ENCODE assay signal across 20 cellular contexts in genomic region chr6:6970851-6971250, GRCh38.
DNase-seq lines count a peak whose midpoint lies in the region; ATAC-seq, FAIRE-seq and TF ChIP-seq lines count a peak whose summit lies in the region.
"Had no signal": no experiment of that assay in that cellular context is flagged by ENCODE, and none has a peak within 500 bp of the region (broad histone marks: within the 10 kb centered on the region; RNA-seq: fewer than 3 reads in every experiment).

No MANE protein-coding gene starts in this region.

- H3K4me3 Mint-ChIP-seq in stimulated activated effector memory CD8-positive, alpha-beta T cell treated with anti-CD3 and anti-CD28 coated beads, Interleukin-12 subunit alpha, Interleukin-12 subunit beta, amount 100 ng/mL, for 72 hours: no peak overlapping the region
- H3K4me3 Mint-ChIP-seq: CD14-positive monocyte; CD8-positive, alpha-beta memory T cell had no signal

- H3K9me3 ChIP-seq in PC-3 (ENCODE audit: low read length): no peaks in the 10 kb centered on the region
- no peaks in the 10 kb centered on the region for H3K9me3 ChIP-seq in esophagus squamous epithelium
- no peaks in the 10 kb centered on the region for H3K9me3 ChIP-seq in right lobe of liver
- H3K9me3 ChIP-seq in right atrium auricular region: no peaks in the 10 kb centered on the region

- intact Hi-C loops in PC-3 (cut with micrococcal nuclease): no loop called here
- intact Hi-C loops in esophagus squamous epithelium (cut with DNase I): no loop called here
- intact Hi-C loops in right lobe of liver (cut with DNase I): no loop called here

- H4K20me1 ChIP-seq in PC-3 (ENCODE audit: low read length): no peaks in the 10 kb centered on the region

- 39 to 59% methylated on average over 4 to 6 of the region's 16 CpGs for WGBS in esophagus squamous epithelium, 2 donors
- 97% methylated on average over 5 of the region's 16 CpGs for WGBS in right lobe of liver (ENCODE audit: insufficient coverage, low coverage, low lambda C conversion rate, missing lambda C conversion rate)

- peak overlapping the region; percentile 72; the same call in 1 of the 2 replicates for H3K9ac ChIP-seq in PC-3 (ENCODE audit: low read length)

- H3K4me3 ChIP-seq in PC-3 (ENCODE audit: low read length): no peak overlapping the region
- no peak overlapping the region for H3K4me3 ChIP-seq in esophagus squamous epithelium
- H3K4me3 ChIP-seq in right lobe of liver: no peak overlapping the region
- H3K4me3 ChIP-seq in right atrium auricular region: no peak overlapping the region

- ATAC-seq in PC-3: no peak
- no peak for ATAC-seq in right lobe of liver
- ATAC-seq in stimulated activated effector memory CD8-positive, alpha-beta T cell treated with anti-CD3 and anti-CD28 coated beads, Interleukin-12 subunit alpha, Interleukin-12 subunit beta, amount 100 ng/mL, for 72 hours: no peak

- no peaks in the 10 kb centered on the region for H3K9me3 Mint-ChIP-seq in stimulated activated effector memory CD8-positive, alpha-beta T cell treated with anti-CD3 and anti-CD28 coated beads, Interleukin-12 subunit alpha, Interleukin-12 subunit beta, amount 100 ng/mL, for 72 hours
- H3K9me3 Mint-ChIP-seq: CD14-positive monocyte; CD8-positive, alpha-beta memory T cell had no signal

- H3K27ac ChIP-seq in PC-3 (ENCODE audit: low read length) (peak overlapping the region; percentile 85), esophagus squamous epithelium (peak overlapping the region in 3 of 4 donors; percentile 71 to 80 (median 75)), right lobe of liver (peak overlapping the region in 2 of 3 donors; percentile 6 to 81), right atrium auricular region (no peak overlapping the region)

- H3K4me2 ChIP-seq in PC-3 (ENCODE audit: low read length): no peak overlapping the region

- CTCF ChIA-PET in PC-3 (lab: Charles Lee) (no interaction called here), HEK293T (lab: Yijun Ruan, JAX) (no interaction called here)

- TF ChIP-seq CTCF in PC-3 (conservative IDR thresholded peaks at IDR 0.05; ENCODE audit: low read depth, low read length) (no peak), esophagus squamous epithelium (IDR thresholded peaks at IDR 0.05) (no peak), right lobe of liver (IDR thresholded peaks at IDR 0.05) (no peak), right atrium auricular region (IDR thresholded peaks at IDR 0.05) (no peak)

- POLR2A ChIA-PET in PC-3 (lab: Charles Lee; ENCODE audit: unreplicated experiment): interaction anchor here (0.5 kb wide), 1 partner anchor 189 kb away, joined by 3 read pairs; no protein-coding TSS in a partner anchor
- POLR2A ChIA-PET in HEK293T (lab: Yijun Ruan, JAX): no interaction called here

- no peak overlapping the region for H3K27ac Mint-ChIP-seq in stimulated activated effector memory CD8-positive, alpha-beta T cell treated with anti-CD3 and anti-CD28 coated beads, Interleukin-12 subunit alpha, Interleukin-12 subunit beta, amount 100 ng/mL, for 72 hours
- H3K27ac Mint-ChIP-seq: CD14-positive monocyte; CD8-positive, alpha-beta memory T cell had no signal

- no peaks in the 10 kb centered on the region for H3K9me2 ChIP-seq in PC-3 (replicated peaks; ENCODE audit: low read length)

- no peaks in the 10 kb centered on the region for H3K4me1 Mint-ChIP-seq in stimulated activated effector memory CD8-positive, alpha-beta T cell treated with anti-CD3 and anti-CD28 coated beads, Interleukin-12 subunit alpha, Interleukin-12 subunit beta, amount 100 ng/mL, for 72 hours
- H3K4me1 Mint-ChIP-seq: CD8-positive, alpha-beta memory T cell had no signal

- no peak for DNase-seq in PC-3
- no peak for DNase-seq in esophagus squamous epithelium (lab: John Stamatoyannopoulos, UW)
- DNase-seq in right lobe of liver: no peak
- no peak for DNase-seq in right atrium auricular region (ENCODE audit: low spot score)
- DNase-seq in GM19239 (ENCODE audit: insufficient read length, low spot score): no peak
- no peak for DNase-seq in HEK293T (ENCODE audit: extremely low spot score)
- no peak for DNase-seq in stimulated activated effector memory CD8-positive, alpha-beta T cell treated with anti-CD3 and anti-CD28 coated beads, Interleukin-12 subunit alpha, Interleukin-12 subunit beta, amount 100 ng/mL, for 72 hours (ENCODE audit: low spot score in 2 of 2)
- DNase-seq: CD8-positive, alpha-beta memory T cell; DMS153; DND-41; KBM-7; NCI-H1105 treated with DMSO at 0.1 percent for 48 hours; NCI-H146; NCI-H1930; NCI-H526 treated with DMSO at 0.1 percent for 48 hours; RPMI8226; SHP77 had no signal

- no peaks in the 10 kb centered on the region for H3K36me3 ChIP-seq in PC-3 (ENCODE audit: low read depth, low read length)
- no peaks in the 10 kb centered on the region for H3K36me3 ChIP-seq in esophagus squamous epithelium
- no peaks in the 10 kb centered on the region for H3K36me3 ChIP-seq in right lobe of liver
- no peaks in the 10 kb centered on the region for H3K36me3 ChIP-seq in right atrium auricular region

- H3K4me1 ChIP-seq in PC-3 (ENCODE audit: insufficient read depth, low read length) (peaks cover 38% of the 10 kb centered on the region), esophagus squamous epithelium (peaks cover 0 to 42% (median 10%) of the 10 kb centered on the region in 3 donors), right lobe of liver (peaks cover 0 to 29% (median 12%) of the 10 kb centered on the region in 4 donors), right atrium auricular region (peaks cover 0 to 5% of the 10 kb centered on the region in 2 donors)

- TF ChIP-seq POLR2A in esophagus squamous epithelium (IDR thresholded peaks at IDR 0.05): no peak
- no peak for TF ChIP-seq POLR2A in right lobe of liver (IDR thresholded peaks at IDR 0.05)

- H3K36me3 Mint-ChIP-seq in stimulated activated effector memory CD8-positive, alpha-beta T cell treated with anti-CD3 and anti-CD28 coated beads, Interleukin-12 subunit alpha, Interleukin-12 subunit beta, amount 100 ng/mL, for 72 hours: no peaks in the 10 kb centered on the region
- H3K36me3 Mint-ChIP-seq: CD14-positive monocyte had no signal

- no peak overlapping the region for H2AFZ ChIP-seq in PC-3 (ENCODE audit: low read length)

- H3K27me3 ChIP-seq in PC-3 (ENCODE audit: low read length): no peaks in the 10 kb centered on the region
- H3K27me3 ChIP-seq in esophagus squamous epithelium: no peaks in the 10 kb centered on the region
- H3K27me3 ChIP-seq in right lobe of liver: no peaks in the 10 kb centered on the region
- H3K27me3 ChIP-seq in right atrium auricular region: no peaks in the 10 kb centered on the region

- no peak for FAIRE-seq in GM19239 (lab: Jason Lieb, UNC)
- FAIRE-seq: GM12892, H54 had no signal

- no peaks in the 10 kb centered on the region for H3K79me2 ChIP-seq in PC-3 (ENCODE audit: low read length)

- BruUV-seq in PC-3 (replicated peaks; lab: Mats Ljungman, UMichigan): no TSS peak

- H3F3A ChIP-seq in PC-3 (ENCODE audit: low read length, unreplicated experiment): no peaks in the 10 kb centered on the region

TF ChIP-seq in HEK293T, 16 proteins besides CTCF, POLR2A, EP300 and RAD21:
- no peak for TF ChIP-seq BHLHE40 (IDR thresholded peaks at IDR 0.05; ENCODE audit: borderline replicate concordance)

Comparison
In these comparisons a context has a peak if more than half of its experiments do, and no peak if none do; other contexts are left out.
1. H3K27ac ChIP-seq: peak in PC-3 (single experiment), esophagus squamous epithelium (3 of 4) and right lobe of liver (2 of 3); none in right atrium auricular region (0 of 2).